16 cellular contexts compared by ENCODE assay signal in genomic region chr4:8536467-8536866, GRCh38. TPM values are rescaled to one million over a fixed set of nuclear protein-coding genes. Genes with fewer than 3 reads are reported as not detected.
"Had no signal": no experiment of that assay in that cellular context is flagged by ENCODE, and none has a peak within 500 bp of the region (broad histone marks: within the 10 kb centered on the region; RNA-seq: fewer than 3 reads in every experiment).

No MANE protein-coding gene starts in this region.

- FAIRE-seq: colon, small intestine had no signal

- H3K27me3 ChIP-seq: tibial artery had no signal

- H3K27ac ChIP-seq: gastrocnemius medialis, tibial artery had no signal

- H3K4me1 ChIP-seq: gastrocnemius medialis had no signal

- ATAC-seq: activated T-cell treated with anti-CD3 and anti-CD28 coated beads, Interleukin-2, amount 50 U/mL, for 4 hours; natural killer cell had no signal

- DNase-seq: activated CD4-positive, alpha-beta memory T cell treated with anti-CD3 and anti-CD28 coated beads for 36 hours; activated CD4-positive, alpha-beta T cell treated with anti-CD3 and anti-CD28 coated beads for 1 hour; activated effector memory CD4-positive, alpha-beta T cell treated with anti-CD3 and anti-CD28 coated beads, Interleukin-2, amount 50 U/mL, for 16 hours; activated T-cell treated with anti-CD3 and anti-CD28 coated beads, Interleukin-2, amount 50 U/mL, for 4 hours; natural killer cell; right cardiac atrium; T-helper 9 cell had no signal

- H3K36me3 ChIP-seq: gastrocnemius medialis, tibial artery had no signal

- H3K9me3 ChIP-seq: gastrocnemius medialis, tibial artery had no signal

- H3K4me3 ChIP-seq: gastrocnemius medialis, tibial artery had no signal

RNA-seq across cellular contexts. Expression of gene GPR78, which starts 43.7 kb away (rescaled TPM):
- total RNA-seq: activated CD4-positive, alpha-beta memory T cell treated with anti-CD3 and anti-CD28 coated beads for 36 hours; activated T-cell treated with anti-CD3 and anti-CD28 coated beads, Interleukin-2, amount 50 U/mL, for 4 hours; endothelial cell of umbilical vein; gastrocnemius medialis; kidney epithelial cell; liver; mononuclear cell; natural killer cell had no signal
- polyA plus RNA-seq: aorta, endothelial cell of umbilical vein, liver, small intestine had no signal

RNA-seq across cellular contexts. Expression of gene CPZ, which starts 56.1 kb away (rescaled TPM):
- total RNA-seq: activated CD4-positive, alpha-beta memory T cell treated with anti-CD3 and anti-CD28 coated beads for 36 hours; activated T-cell treated with anti-CD3 and anti-CD28 coated beads, Interleukin-2, amount 50 U/mL, for 4 hours; endothelial cell of umbilical vein; gastrocnemius medialis; mononuclear cell; natural killer cell had no signal
- polyA plus RNA-seq: endothelial cell of umbilical vein had no signal
